14 cellular contexts compared by ENCODE assay signal in genomic region chr1:3306583-3307285, GRCh38.
DNase-seq lines count a peak whose midpoint lies in the region; ATAC-seq and TF ChIP-seq lines count a peak whose summit lies in the region.
"Had no signal": no experiment of that assay in that cellular context is flagged by ENCODE, and none has a peak within 500 bp of the region (broad histone marks: within the 10 kb centered on the region; RNA-seq: fewer than 3 reads in every experiment).

No MANE protein-coding gene starts in this region.

- DNase-seq in Daoy (ENCODE audit: low read depth) (peak; percentile 29), M059J (ENCODE audit: low read depth) (peak; percentile 81), coronary artery (ENCODE audit: low spot score) (no peak), skeletal muscle cell (ENCODE audit: low read depth) (peak; percentile 65), AG20443 (ENCODE audit: low spot score) (no peak), SKM-1 treated with dmso at 0.1 percent for 144 hours (lab: John Stamatoyannopoulos, UW; ENCODE audit: unreplicated experiment) (no peak)
- no peak for DNase-seq in activated CD8-positive, alpha-beta memory T cell treated with anti-CD3 and anti-CD28 coated beads, Interleukin-2, amount 50 U/mL, for 48 hours
- DNase-seq: colonic mucosa; foreskin keratinocyte; naive thymus-derived CD4-positive, alpha-beta T cell; right cardiac atrium; T-helper 17 cell had no signal

- TF ChIP-seq CTCF in coronary artery (IDR thresholded peaks at IDR 0.05) = no peak

- H3K27ac ChIP-seq in coronary artery = peak overlapping the region; percentile 61 to 66
- H3K27ac ChIP-seq: colonic mucosa, foreskin keratinocyte, PC-9 had no signal

- ATAC-seq in GM18502 (IDR thresholded peaks at IDR 0.05; ENCODE audit: poor library complexity, unreplicated experiment) = no peak
- ATAC-seq: foreskin keratinocyte; naive thymus-derived CD4-positive, alpha-beta T cell; right cardiac atrium; T-helper 17 cell had no signal

- H3K4me3 ChIP-seq in coronary artery = no peak overlapping the region
- no peak overlapping the region for H3K4me3 ChIP-seq in skeletal muscle cell (ENCODE audit: low read depth, low read length)
- H3K4me3 ChIP-seq: colonic mucosa, PC-9 had no signal

Comparison
In these comparisons a context has a peak if more than half of its experiments do, and no peak if none do; other contexts are left out.
1. DNase-seq: peak in Daoy (single experiment), M059J (single experiment) and skeletal muscle cell (single experiment); none in coronary artery (single experiment), AG20443 (single experiment), SKM-1 treated with dmso at 0.1 percent for 144 hours (single experiment) and activated CD8-positive, alpha-beta memory T cell treated with anti-CD3 and anti-CD28 coated beads, Interleukin-2, amount 50 U/mL, for 48 hours (single experiment).